In genomic region chr6:34396518-34396917, GRCh38 we compare ENCODE assay signal across 15 cellular contexts. TPM values are rescaled to one million over a fixed set of nuclear protein-coding genes. Genes with fewer than 3 reads are reported as not detected.
DNase-seq lines count a peak whose midpoint lies in the region; ATAC-seq and TF ChIP-seq lines count a peak whose summit lies in the region.
"Had no signal": no experiment of that assay in that cellular context is flagged by ENCODE, and none has a peak within 500 bp of the region (broad histone marks: within the 10 kb centered on the region; RNA-seq: fewer than 3 reads in every experiment).

No MANE protein-coding gene starts in this region.

- BruUV-seq in HCT116 (replicated peaks; lab: Mats Ljungman, UMichigan), result no TSS peak

- H2AFZ ChIP-seq in HCT116 (ENCODE audit: low read depth, low read length, poor library complexity, severe bottlenecking) (no peak overlapping the region), Karpas-422 (ENCODE audit: low read length) (no peak overlapping the region), GM23338 (no peak overlapping the region)

- no peak for TF ChIP-seq POLR2A in HCT116 (IDR thresholded peaks at IDR 0.05; ENCODE audit: borderline replicate concordance, extremely low read depth, insufficient read depth, insufficient read length)

- no peak for ATAC-seq in HCT116
- ATAC-seq in GM23338, result no peak
- no peak for ATAC-seq in HG03457 (IDR thresholded peaks at IDR 0.05; ENCODE audit: unreplicated experiment)

- H4K20me1 ChIP-seq in HCT116 (ENCODE audit: insufficient read depth) (no peaks in the 10 kb centered on the region), Karpas-422 (ENCODE audit: insufficient read depth, low read depth, low read length) (no peaks in the 10 kb centered on the region), GM23338 (replicated peaks; ENCODE audit: insufficient read depth) (no peaks in the 10 kb centered on the region)

- H3K27me3 ChIP-seq in HCT116 (ENCODE audit: insufficient read depth, low read length) (no peaks in the 10 kb centered on the region), Karpas-422 (ENCODE audit: low read length) (no peaks in the 10 kb centered on the region), GM23338 (ENCODE audit: insufficient read depth) (no peaks in the 10 kb centered on the region)

- H3K9ac ChIP-seq in HCT116 (ENCODE audit: low read length) (no peak overlapping the region), Karpas-422 (ENCODE audit: low read length) (no peak overlapping the region)

- no peaks in the 10 kb centered on the region for H3K9me2 ChIP-seq in HCT116 (ENCODE audit: insufficient read depth)
- H3K9me2 ChIP-seq in Karpas-422 (replicated peaks; ENCODE audit: insufficient read depth, low read length), result no peaks in the 10 kb centered on the region
- no peaks in the 10 kb centered on the region for H3K9me2 ChIP-seq in GM23338 (ENCODE audit: insufficient read depth)

- H3K27me3 Mint-ChIP-seq in endothelial cell (ENCODE audit: unreplicated experiment) (no peaks in the 10 kb centered on the region), GM23338 (ENCODE audit: insufficient read depth, low read depth, poor library complexity) (peaks cover 10% of the 10 kb centered on the region)
- H3K27me3 Mint-ChIP-seq: CD4-positive, alpha-beta memory T cell had no signal

- no peak for TF ChIP-seq CTCF in HCT116 (IDR thresholded peaks at IDR 0.05 in 2 of 3, conservative IDR thresholded peaks at IDR 0.05 in 1 of 3; ENCODE audit: borderline replicate concordance in 1 of 3, insufficient read depth in 1 of 3, low read depth in 2 of 3, low read length in 2 of 3)
- no peak for TF ChIP-seq CTCF in endothelial cell (IDR thresholded peaks at IDR 0.05; ENCODE audit: unreplicated experiment)
- no peak for TF ChIP-seq CTCF in GM23338 (conservative IDR thresholded peaks at IDR 0.05; ENCODE audit: low read depth in 2 of 2)

- no peak overlapping the region for H3K27ac Mint-ChIP-seq in endothelial cell (ENCODE audit: unreplicated experiment)
- H3K27ac Mint-ChIP-seq in GM23338, result no peak overlapping the region
- H3K27ac Mint-ChIP-seq: CD4-positive, alpha-beta memory T cell; HFFc6 had no signal

- peak overlapping the region; percentile 62 for H3K4me3 Mint-ChIP-seq in endothelial cell (ENCODE audit: unreplicated experiment)
- no peak overlapping the region; the same call in 2 of the 3 replicates for H3K4me3 Mint-ChIP-seq in GM23338
- H3K4me3 Mint-ChIP-seq: CD4-positive, alpha-beta memory T cell; HFFc6 had no signal

- DNase-seq in HCT116 (ENCODE audit: low read depth, low spot score), result no peak
- peak; percentile 49 for DNase-seq in Karpas-422
- no peak for DNase-seq in endothelial cell (ENCODE audit: low spot score)
- no peak for DNase-seq in NCI-H748 treated with DMSO at 0.1 percent for 48 hours (lab: John Stamatoyannopoulos, UW)
- DNase-seq in GM23338 (ENCODE audit: low spot score), result no peak
- DNase-seq: C1 segment of cervical spinal cord; Calu3; CD4-positive, alpha-beta memory T cell; COR-L47; DMS53; DMS79 treated with DMSO at 0.1 percent for 48 hours; GF-D8; H7; HFFc6 had no signal

- no peak overlapping the region for H3K27ac ChIP-seq in HCT116 (ENCODE audit: low read depth, low read length)
- H3K27ac ChIP-seq in Karpas-422 (ENCODE audit: low read length), result no peak overlapping the region
- no peak overlapping the region for H3K27ac ChIP-seq in GM23338 (ENCODE audit: low read depth)

- H3K4me3 ChIP-seq in HCT116 (replicated peaks in 1 of 2; ENCODE audit: low read depth in 1 of 2, low read length in 2 of 2) (no peak overlapping the region), Karpas-422 (ENCODE audit: low read length) (no peak overlapping the region), GM23338 (no peak overlapping the region)

- no peaks in the 10 kb centered on the region for H3K9me3 ChIP-seq in HCT116 (ENCODE audit: control insufficient read depth in 1 of 2, insufficient read depth in 1 of 2, low read depth in 1 of 2, low read length in 2 of 2)
- H3K9me3 ChIP-seq in Karpas-422 (ENCODE audit: low read length), result peaks cover 3% of the 10 kb centered on the region

- H3K79me2 ChIP-seq in HCT116 (ENCODE audit: insufficient read depth, low read length) (peaks cover 9% of the 10 kb centered on the region), Karpas-422 (ENCODE audit: low read length) (peaks cover 13% of the 10 kb centered on the region), GM23338 (replicated peaks; ENCODE audit: insufficient read depth) (peaks cover 1% of the 10 kb centered on the region; the same call in 1 of the 2 replicates)

- H3K4me2 ChIP-seq in HCT116 (ENCODE audit: low read length) (no peak overlapping the region), Karpas-422 (ENCODE audit: low read depth, low read length, poor library complexity, severe bottlenecking) (no peak overlapping the region), GM23338 (no peak overlapping the region)

- POLR2A ChIA-PET in HCT116 (lab: Charles Lee), result no interaction called here

- peaks cover 11% of the 10 kb centered on the region for H3K36me3 Mint-ChIP-seq in endothelial cell (ENCODE audit: low read depth, unreplicated experiment)
- H3K36me3 Mint-ChIP-seq in GM23338 (ENCODE audit: low read depth), result peaks cover 8% of the 10 kb centered on the region

- 0 out of 2 replicates have a peak, but pooled peaks cover 3% of the 10 kb centered on the region for H3F3A ChIP-seq in GM23338 (replicated peaks; ENCODE audit: low read depth)

- CTCF ChIA-PET in HCT116 (lab: Charles Lee), result interaction anchor here (0.9 to 1.4 kb wide), 2 partner anchors 18 to 233 kb away, joined by 3 read pairs; no protein-coding TSS in a partner anchor

- RAD21 ChIA-PET in HCT116 (lab: Charles Lee; ENCODE audit: low non-redundant PET in 1 of 2, low total read pairs in 2 of 2, uncharacterized antibody in 2 of 2, unreplicated experiment in 2 of 2), result no interaction called here

- peaks cover 11% of the 10 kb centered on the region for H3K9me3 Mint-ChIP-seq in endothelial cell (ENCODE audit: unreplicated experiment)
- peaks cover 21% of the 10 kb centered on the region for H3K9me3 Mint-ChIP-seq in GM23338

- intact Hi-C loops in HCT116 (cut with micrococcal nuclease), result no loop called here

- no peak for TF ChIP-seq RAD21 in HCT116 (IDR thresholded peaks at IDR 0.05; ENCODE audit: low read depth)

- H3K4me1 Mint-ChIP-seq in endothelial cell (ENCODE audit: unreplicated experiment) (peaks cover 7% of the 10 kb centered on the region), GM23338 (peaks cover 3% of the 10 kb centered on the region; the same call in 2 of the 3 replicates)

- H3K4me1 ChIP-seq in HCT116 (ENCODE audit: control insufficient read depth in 1 of 2, insufficient read depth in 2 of 2, low read length in 2 of 2), result peaks cover 5 to 6% of the 10 kb centered on the region in 2 experiments; a peak in 2 of 4 replicates
- peaks cover 15% of the 10 kb centered on the region for H3K4me1 ChIP-seq in Karpas-422 (ENCODE audit: low read length)
- peaks cover 6% of the 10 kb centered on the region; the same call in 1 of the 2 replicates for H3K4me1 ChIP-seq in GM23338 (ENCODE audit: insufficient read depth)

- H3K36me3 ChIP-seq in HCT116 (ENCODE audit: control insufficient read depth in 1 of 2, insufficient read depth in 2 of 2, low read length in 2 of 2) (no peaks in the 10 kb centered on the region), Karpas-422 (ENCODE audit: insufficient read depth, low read length) (no peaks in the 10 kb centered on the region; the same call in 1 of the 2 replicates), GM23338 (ENCODE audit: insufficient read depth) (no peaks in the 10 kb centered on the region; the same call in 1 of the 2 replicates)

TF ChIP-seq in HCT116, 20 proteins besides CTCF, POLR2A, EP300 and RAD21:
- TF ChIP-seq SRF (IDR thresholded peaks at IDR 0.05; ENCODE audit: low read depth), result no peak
- peak; percentile 48; the same call in 1 of the 2 replicates for TF ChIP-seq CBX3 (IDR thresholded peaks at IDR 0.05; ENCODE audit: low read depth)

TF ChIP-seq in GM23338, 12 proteins besides CTCF, POLR2A, EP300 and RAD21 (continues in another document):
- TF ChIP-seq POLR2AphosphoS5 (IDR thresholded peaks at IDR 0.05; ENCODE audit: low read depth), result no peak

RNA-seq across cellular contexts. Expression of gene NUDT3, which starts 4.0 kb away (rescaled TPM):
- total RNA-seq in HCT116 (2021; ENCODE audit: unreplicated experiment) (25.2 TPM), endothelial cell (ENCODE audit: unreplicated experiment) (52.0 TPM)
- 5.7 and 7.7 TPM in 2 replicates for polyA plus RNA-seq in HCT116 (2012)
- 33.7 and 41.7 TPM in 2 replicates for total RNA-seq in Karpas-422 (2014; rRNA removed; shearing (Covaris generic); ENCODE audit: low replicate concordance)
- 31.1 and 32.5 TPM in 2 replicates for total RNA-seq in GM23338 (2014; rRNA removed; shearing (Covaris generic))
- 11.5 and 12.1 TPM in 2 replicates for polyA plus RNA-seq in GM23338 (2016; fragmentation: Nextera tagmentation; extraction: Ambion mirVana)

RNA-seq across cellular contexts. Expression of gene RPS10, which starts 29.4 kb away (rescaled TPM):
- 1,863 TPM for total RNA-seq in HCT116 (2021; ENCODE audit: unreplicated experiment)
- polyA plus RNA-seq in HCT116 (2012), result 3,637 and 4,200 TPM in 2 replicates
- total RNA-seq in Karpas-422 (2014; rRNA removed; shearing (Covaris generic); ENCODE audit: low replicate concordance), result 2,938 and 3,077 TPM in 2 replicates
- 1,322 TPM for total RNA-seq in endothelial cell (ENCODE audit: unreplicated experiment)
- total RNA-seq in GM23338 (2014; rRNA removed; shearing (Covaris generic)), result 1,675 and 2,175 TPM in 2 replicates
- 1,755 and 1,834 TPM in 2 replicates for polyA plus RNA-seq in GM23338 (2016; fragmentation: Nextera tagmentation; extraction: Ambion mirVana)
